In the genomic region with DNA sequence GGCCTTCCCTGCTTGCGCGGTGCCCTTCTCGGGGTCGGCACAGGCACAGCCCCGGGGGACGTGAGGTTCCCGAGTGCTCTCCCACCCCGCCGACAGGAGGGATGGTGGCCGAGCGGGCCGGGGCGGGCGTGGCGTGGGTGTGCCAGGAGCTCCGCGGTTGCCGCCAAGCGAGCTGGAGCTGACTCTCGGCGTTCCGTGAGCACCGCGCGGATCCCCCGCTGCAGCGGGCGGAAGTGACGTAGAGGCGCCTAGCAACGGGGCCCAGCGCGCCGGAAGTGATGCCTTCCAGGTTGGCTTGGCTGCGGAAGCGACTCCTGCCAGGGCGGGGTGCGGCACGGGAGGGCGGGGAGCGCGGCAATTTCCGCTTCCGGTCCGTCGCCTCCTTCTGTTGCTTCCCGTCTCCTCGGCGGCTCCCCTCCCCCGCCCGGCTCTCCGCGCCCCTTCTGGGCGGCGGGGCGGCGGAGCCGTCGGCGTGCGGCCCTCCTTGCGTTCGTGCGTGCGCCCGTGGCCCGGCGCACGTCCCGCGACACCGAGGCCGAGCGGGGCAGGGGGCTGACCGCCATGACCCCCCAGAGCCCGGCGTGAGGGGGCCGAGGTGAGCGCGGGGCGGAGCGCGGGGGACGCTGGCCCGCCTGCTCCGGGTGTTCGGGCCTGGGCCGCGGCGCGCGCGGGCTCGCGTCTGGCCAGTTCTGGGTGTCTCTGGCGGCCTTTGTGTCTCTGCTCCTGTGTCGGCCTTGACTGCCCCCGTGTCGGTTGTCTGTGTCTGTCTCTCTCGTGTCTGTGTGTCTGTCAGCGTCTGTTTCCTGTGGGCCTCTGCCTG, we compare ENCODE assay signal across 8 cellular contexts. TPM values are rescaled to one million over a fixed set of nuclear protein-coding genes. Genes with fewer than 3 reads are reported as not detected.
DNase-seq lines count a peak whose midpoint lies in the region; ATAC-seq and TF ChIP-seq lines count a peak whose summit lies in the region.

A gene (plus strand): TSS at position 386 of the 820 bp plus-strand sequence. CDS start 3,402 bp downstream, outside the sequence.

- peak; percentile 75 for ATAC-seq in GM19324 (IDR thresholded peaks at IDR 0.05; ENCODE audit: low FRiP score, unreplicated experiment)
- ATAC-seq in HG03460 (IDR thresholded peaks at IDR 0.05; ENCODE audit: unreplicated experiment) = peak; percentile 63

- H3K27me3 ChIP-seq in BE2C (no peaks in the 10 kb centered on the region), layer of hippocampus (ENCODE audit: control insufficient read depth, insufficient read depth, low read length) (no peaks in the 10 kb centered on the region)

- H3K27ac ChIP-seq in cingulate gyrus (ENCODE audit: low read depth, low read length) (peak within 1 kb of the TSS; percentile 43), layer of hippocampus (ENCODE audit: low read depth, low read length) (peak within 1 kb of the TSS; percentile 93)

- peak within 1 kb of the TSS; percentile 95 for H3K4me3 ChIP-seq in BE2C (ENCODE audit: low read depth, low read length)

- no peak for TF ChIP-seq CTCF in BE2C (IDR thresholded peaks at IDR 0.05; ENCODE audit: low read depth, low read length)

- peaks cover 19% of the 10 kb centered on the region for H3K4me1 ChIP-seq in BE2C

- DNase-seq in BE2C = peak; percentile 99
- DNase-seq in NCI-H526 (lab: John Stamatoyannopoulos, UW) = peak; percentile 94 to 99
- DNase-seq in activated CD4-positive, alpha-beta T cell treated with anti-CD3 and anti-CD28 coated beads for 48 hours = peak; percentile 99
- peak; percentile 90 to 97 (median 96) for DNase-seq in stimulated activated CD4-positive, alpha-beta T cell treated with anti-CD3 and anti-CD28 coated beads, Interleukin-1b, Interleukin-23, amount 100 ng/mL, for 24 hours (ENCODE audit: low read depth in 4 of 4, low spot score in 1 of 4)

- H3K9me3 ChIP-seq in BE2C = no peaks in the 10 kb centered on the region

- H3K36me3 ChIP-seq in BE2C = peaks cover 51% of the 10 kb centered on the region

RNA-seq across cellular contexts. Expression of the gene that starts here (rescaled TPM):
- 358 TPM for polyA plus RNA-seq in BE2C (2012; ENCODE audit: insufficient read depth, insufficient read length, low read depth)

Comparison
In these comparisons a context has a peak if more than half of its experiments do, and no peak if none do; other contexts are left out.
1. Peak in every context shown above with its lines: DNase-seq, ATAC-seq, H3K4me3 ChIP-seq and H3K27ac ChIP-seq.